In genomic region chr2:240555541-240556250, GRCh38 we compare ENCODE assay signal across 20 cellular contexts.
"Had no signal": no experiment of that assay in that cellular context is flagged by ENCODE, and none has a peak within 500 bp of the region (broad histone marks: within the 10 kb centered on the region; RNA-seq: fewer than 3 reads in every experiment).

No MANE protein-coding gene starts in this region.

- H3K27ac ChIP-seq: breast epithelium, colonic mucosa, esophagus squamous epithelium, gastrocnemius medialis, left ventricle myocardium inferior, thoracic aorta, upper lobe of left lung had no signal

- DNase-seq: activated CD8-positive, alpha-beta memory T cell treated with anti-CD3 and anti-CD28 coated beads, Interleukin-2, amount 50 U/mL, for 4 hours; activated naive CD4-positive, alpha-beta T cell treated with anti-CD3 and anti-CD28 coated beads for 36 hours; activated naive CD8-positive, alpha-beta T cell treated with anti-CD3 and anti-CD28 coated beads, Interleukin-2, amount 10 ng/mL, durations not matched to agents 7 days and 5 days; activated T-cell treated with anti-CD3 and anti-CD28 coated beads, Interleukin-2, amount 50 U/mL, for 4 hours; amniotic stem cell; colonic mucosa; esophagus squamous epithelium; gastrocnemius medialis; hippocampal formation; kidney glomerular epithelial cell; left ventricle myocardium inferior; retina; stimulated activated CD4-positive, alpha-beta T cell treated with anti-CD3 and anti-CD28 coated beads, Interleukin-2, amount 100 ng/mL, for 48 hours; stimulated activated CD8-positive, alpha-beta memory T cell treated with anti-CD3 and anti-CD28 coated beads, Interleukin-4, amount 100 ng/mL, for 48 hours; stimulated activated naive CD4-positive, alpha-beta T cell had no signal

- H3K27me3 Mint-ChIP-seq: activated naive CD8-positive, alpha-beta T cell treated with anti-CD3 and anti-CD28 coated beads, Interleukin-2, amount 10 ng/mL, durations not matched to agents 7 days and 5 days; memory B cell had no signal

- H3K36me3 ChIP-seq: breast epithelium, gastrocnemius medialis had no signal

- ATAC-seq: activated T-cell treated with anti-CD3 and anti-CD28 coated beads, Interleukin-2, amount 50 U/mL, for 4 hours; gastrocnemius medialis; WTC11 had no signal

- H3K9me3 ChIP-seq: breast epithelium, colonic mucosa, esophagus squamous epithelium, gastrocnemius medialis, left ventricle myocardium inferior, thoracic aorta, upper lobe of left lung had no signal

- H3K27me3 ChIP-seq: breast epithelium, colonic mucosa, esophagus squamous epithelium, gastrocnemius medialis, upper lobe of left lung had no signal

- H3K4me3 ChIP-seq: breast epithelium, colonic mucosa, esophagus squamous epithelium, gastrocnemius medialis, left ventricle myocardium inferior, thoracic aorta, upper lobe of left lung had no signal

- H3K27ac Mint-ChIP-seq: activated naive CD4-positive, alpha-beta T cell treated with anti-CD3 and anti-CD28 coated beads for 36 hours; memory B cell; WTC11 had no signal

- H3K4me3 Mint-ChIP-seq: activated naive CD4-positive, alpha-beta T cell treated with anti-CD3 and anti-CD28 coated beads for 36 hours; activated naive CD8-positive, alpha-beta T cell treated with anti-CD3 and anti-CD28 coated beads, Interleukin-2, amount 10 ng/mL, durations not matched to agents 7 days and 5 days; memory B cell; WTC11 had no signal
